ENCODE assay signal across 1 cellular context in genomic region chr15:52163321-52164190, GRCh38.
TF ChIP-seq lines count a peak whose summit lies in the region.

No MANE protein-coding gene starts in this region.

TF ChIP-seq in HepG2, 621 proteins besides CTCF, POLR2A, EP300 and RAD21:
- no peak for TF ChIP-seq ZNF670 (CRISPR knock-in tag; IDR thresholded peaks at IDR 0.05; ENCODE audit: borderline replicate concordance)
- TF ChIP-seq ZNF251 (CRISPR knock-in tag; IDR thresholded peaks at IDR 0.05): no peak
- no peak for TF ChIP-seq ZNF326 (CRISPR knock-in tag; IDR thresholded peaks at IDR 0.05; ENCODE audit: borderline replicate concordance)
- peak; percentile 41 for TF ChIP-seq STAG1 (CRISPR knock-in tag; IDR thresholded peaks at IDR 0.05)
- TF ChIP-seq ZNF367 (CRISPR knock-in tag; IDR thresholded peaks at IDR 0.05; ENCODE audit: borderline replicate concordance): no peak
- TF ChIP-seq, protein P1, sequence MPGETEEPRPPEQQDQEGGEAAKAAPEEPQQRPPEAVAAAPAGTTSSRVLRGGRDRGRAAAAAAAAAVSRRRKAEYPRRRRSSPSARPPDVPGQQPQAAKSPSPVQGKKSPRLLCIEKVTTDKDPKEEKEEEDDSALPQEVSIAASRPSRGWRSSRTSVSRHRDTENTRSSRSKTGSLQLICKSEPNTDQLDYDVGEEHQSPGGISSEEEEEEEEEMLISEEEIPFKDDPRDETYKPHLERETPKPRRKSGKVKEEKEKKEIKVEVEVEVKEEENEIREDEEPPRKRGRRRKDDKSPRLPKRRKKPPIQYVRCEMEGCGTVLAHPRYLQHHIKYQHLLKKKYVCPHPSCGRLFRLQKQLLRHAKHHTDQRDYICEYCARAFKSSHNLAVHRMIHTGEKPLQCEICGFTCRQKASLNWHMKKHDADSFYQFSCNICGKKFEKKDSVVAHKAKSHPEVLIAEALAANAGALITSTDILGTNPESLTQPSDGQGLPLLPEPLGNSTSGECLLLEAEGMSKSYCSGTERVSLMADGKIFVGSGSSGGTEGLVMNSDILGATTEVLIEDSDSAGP (CRISPR knock-in tag; IDR thresholded peaks at IDR 0.05; ENCODE audit: borderline replicate concordance): peak; percentile 28; the same call in 1 of the 2 replicates
- TF ChIP-seq SKIL (CRISPR knock-in tag; IDR thresholded peaks at IDR 0.05; ENCODE audit: borderline replicate concordance): no peak
- no peak for TF ChIP-seq HNF4A (CRISPR knock-in tag; IDR thresholded peaks at IDR 0.05)
- no peak for TF ChIP-seq MED8 (CRISPR knock-in tag; IDR thresholded peaks at IDR 0.05; ENCODE audit: insufficient replicate concordance)
- no peak for TF ChIP-seq EEA1 (CRISPR knock-in tag; IDR thresholded peaks at IDR 0.05; ENCODE audit: borderline replicate concordance)
- no peak for TF ChIP-seq ZNF784 (CRISPR knock-in tag; IDR thresholded peaks at IDR 0.05; ENCODE audit: borderline replicate concordance)
- no peak for TF ChIP-seq BCL6 (CRISPR knock-in tag; IDR thresholded peaks at IDR 0.05)
- no peak for TF ChIP-seq FUBP1 (CRISPR knock-in tag; IDR thresholded peaks at IDR 0.05; ENCODE audit: borderline replicate concordance)
